In the genomic region with DNA sequence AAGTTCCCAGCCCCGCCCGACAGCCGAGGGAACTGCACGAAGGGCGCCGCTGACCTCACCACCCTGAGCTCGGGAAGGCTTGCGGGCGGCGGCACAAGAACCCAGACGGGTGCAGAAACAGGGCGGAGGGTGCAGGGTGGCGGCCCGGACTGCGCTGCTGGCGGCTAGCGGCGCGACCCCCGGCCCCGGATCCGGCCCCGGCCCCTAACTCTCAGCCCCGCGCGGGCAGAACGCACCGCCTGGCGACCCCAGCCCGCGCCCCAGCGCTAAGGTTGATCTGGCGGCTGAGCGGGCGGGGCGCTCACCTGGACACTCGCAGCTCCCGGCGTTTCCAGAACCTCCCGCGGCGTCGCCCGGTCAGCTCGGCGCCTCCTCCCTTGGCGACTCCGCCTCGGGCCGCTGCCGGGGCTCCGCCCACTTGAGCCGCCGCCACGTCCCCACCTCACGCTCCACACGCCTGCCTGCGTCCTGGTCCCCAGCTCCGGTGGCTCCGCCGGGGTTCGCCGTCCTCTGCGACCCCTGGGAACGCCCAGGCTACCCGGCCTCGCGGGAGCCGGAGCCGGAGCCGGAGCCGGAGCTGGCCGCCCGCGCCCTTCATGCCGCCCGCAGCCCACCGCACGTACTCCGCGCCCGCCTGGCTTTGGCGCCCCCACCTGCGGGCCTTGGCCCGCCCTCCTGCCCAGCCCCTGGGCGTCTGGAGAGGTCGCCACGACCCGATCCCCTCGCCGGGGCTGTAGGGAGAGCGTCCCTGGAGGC, we compare ENCODE assay signal across 1 cellular context.
A peak's percentile ranks its signal among the peaks of the same experiment; 100 is the strongest.
TF ChIP-seq lines count a peak whose summit lies in the region.

A gene (minus strand): TSS at position 369 of the 756 bp plus-strand sequence. CDS start 9,227 bp downstream, outside the sequence.

TF ChIP-seq in HEK293, 187 proteins besides CTCF, POLR2A, EP300 and RAD21 (continued from another document):
- TF ChIP-seq, protein P1, sequence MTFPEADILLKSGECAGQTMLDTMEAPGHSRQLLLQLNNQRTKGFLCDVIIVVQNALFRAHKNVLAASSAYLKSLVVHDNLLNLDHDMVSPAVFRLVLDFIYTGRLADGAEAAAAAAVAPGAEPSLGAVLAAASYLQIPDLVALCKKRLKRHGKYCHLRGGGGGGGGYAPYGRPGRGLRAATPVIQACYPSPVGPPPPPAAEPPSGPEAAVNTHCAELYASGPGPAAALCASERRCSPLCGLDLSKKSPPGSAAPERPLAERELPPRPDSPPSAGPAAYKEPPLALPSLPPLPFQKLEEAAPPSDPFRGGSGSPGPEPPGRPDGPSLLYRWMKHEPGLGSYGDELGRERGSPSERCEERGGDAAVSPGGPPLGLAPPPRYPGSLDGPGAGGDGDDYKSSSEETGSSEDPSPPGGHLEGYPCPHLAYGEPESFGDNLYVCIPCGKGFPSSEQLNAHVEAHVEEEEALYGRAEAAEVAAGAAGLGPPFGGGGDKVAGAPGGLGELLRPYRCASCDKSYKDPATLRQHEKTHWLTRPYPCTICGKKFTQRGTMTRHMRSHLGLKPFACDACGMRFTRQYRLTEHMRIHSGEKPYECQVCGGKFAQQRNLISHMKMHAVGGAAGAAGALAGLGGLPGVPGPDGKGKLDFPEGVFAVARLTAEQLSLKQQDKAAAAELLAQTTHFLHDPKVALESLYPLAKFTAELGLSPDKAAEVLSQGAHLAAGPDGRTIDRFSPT (tag by site-specific recombination; IDR thresholded peaks at IDR 0.05): 0 out of 2 replicates have a peak, but pooled peaks have one; percentile 19
- TF ChIP-seq, protein P2, sequence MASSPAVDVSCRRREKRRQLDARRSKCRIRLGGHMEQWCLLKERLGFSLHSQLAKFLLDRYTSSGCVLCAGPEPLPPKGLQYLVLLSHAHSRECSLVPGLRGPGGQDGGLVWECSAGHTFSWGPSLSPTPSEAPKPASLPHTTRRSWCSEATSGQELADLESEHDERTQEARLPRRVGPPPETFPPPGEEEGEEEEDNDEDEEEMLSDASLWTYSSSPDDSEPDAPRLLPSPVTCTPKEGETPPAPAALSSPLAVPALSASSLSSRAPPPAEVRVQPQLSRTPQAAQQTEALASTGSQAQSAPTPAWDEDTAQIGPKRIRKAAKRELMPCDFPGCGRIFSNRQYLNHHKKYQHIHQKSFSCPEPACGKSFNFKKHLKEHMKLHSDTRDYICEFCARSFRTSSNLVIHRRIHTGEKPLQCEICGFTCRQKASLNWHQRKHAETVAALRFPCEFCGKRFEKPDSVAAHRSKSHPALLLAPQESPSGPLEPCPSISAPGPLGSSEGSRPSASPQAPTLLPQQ (tag by site-specific recombination; IDR thresholded peaks at IDR 0.05): peak; percentile 22; the same call in 1 of the 2 replicates
- peak; percentile 52; the same call in 1 of the 2 replicates for TF ChIP-seq KLF8 (tag by site-specific recombination; IDR thresholded peaks at IDR 0.05)
- TF ChIP-seq, protein P3, sequence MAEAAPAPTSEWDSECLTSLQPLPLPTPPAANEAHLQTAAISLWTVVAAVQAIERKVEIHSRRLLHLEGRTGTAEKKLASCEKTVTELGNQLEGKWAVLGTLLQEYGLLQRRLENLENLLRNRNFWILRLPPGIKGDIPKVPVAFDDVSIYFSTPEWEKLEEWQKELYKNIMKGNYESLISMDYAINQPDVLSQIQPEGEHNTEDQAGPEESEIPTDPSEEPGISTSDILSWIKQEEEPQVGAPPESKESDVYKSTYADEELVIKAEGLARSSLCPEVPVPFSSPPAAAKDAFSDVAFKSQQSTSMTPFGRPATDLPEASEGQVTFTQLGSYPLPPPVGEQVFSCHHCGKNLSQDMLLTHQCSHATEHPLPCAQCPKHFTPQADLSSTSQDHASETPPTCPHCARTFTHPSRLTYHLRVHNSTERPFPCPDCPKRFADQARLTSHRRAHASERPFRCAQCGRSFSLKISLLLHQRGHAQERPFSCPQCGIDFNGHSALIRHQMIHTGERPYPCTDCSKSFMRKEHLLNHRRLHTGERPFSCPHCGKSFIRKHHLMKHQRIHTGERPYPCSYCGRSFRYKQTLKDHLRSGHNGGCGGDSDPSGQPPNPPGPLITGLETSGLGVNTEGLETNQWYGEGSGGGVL (tag by site-specific recombination; IDR thresholded peaks at IDR 0.05): peak; percentile 44; the same call in 1 of the 2 replicates
- peak; percentile 84 for TF ChIP-seq ZBTB8A (tag by site-specific recombination; IDR thresholded peaks at IDR 0.05)
- TF ChIP-seq IKZF3 (tag by site-specific recombination; IDR thresholded peaks at IDR 0.05): peak; percentile 34; the same call in 1 of the 2 replicates
- peak; percentile 10; the same call in 1 of the 2 replicates for TF ChIP-seq EGR2 (tag by site-specific recombination; IDR thresholded peaks at IDR 0.05; ENCODE audit: low read depth)
- no peak for TF ChIP-seq ZNF660 (tag by site-specific recombination; IDR thresholded peaks at IDR 0.05)
- TF ChIP-seq GLIS1 (tag by site-specific recombination; IDR thresholded peaks at IDR 0.05): peak; percentile 90
- peak; percentile 77 for TF ChIP-seq SP3 (tag by site-specific recombination; IDR thresholded peaks at IDR 0.05)
- peak; percentile 46 for TF ChIP-seq ZIC2 (tag by site-specific recombination; IDR thresholded peaks at IDR 0.05)
- TF ChIP-seq, protein P4, sequence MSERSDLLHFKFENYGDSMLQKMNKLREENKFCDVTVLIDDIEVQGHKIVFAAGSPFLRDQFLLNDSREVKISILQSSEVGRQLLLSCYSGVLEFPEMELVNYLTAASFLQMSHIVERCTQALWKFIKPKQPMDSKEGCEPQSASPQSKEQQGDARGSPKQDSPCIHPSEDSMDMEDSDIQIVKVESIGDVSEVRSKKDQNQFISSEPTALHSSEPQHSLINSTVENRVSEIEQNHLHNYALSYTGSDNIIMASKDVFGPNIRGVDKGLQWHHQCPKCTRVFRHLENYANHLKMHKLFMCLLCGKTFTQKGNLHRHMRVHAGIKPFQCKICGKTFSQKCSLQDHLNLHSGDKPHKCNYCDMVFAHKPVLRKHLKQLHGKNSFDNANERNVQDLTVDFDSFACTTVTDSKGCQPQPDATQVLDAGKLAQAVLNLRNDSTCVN (tag by site-specific recombination; optimal IDR thresholded peaks at IDR 0.05): peak; percentile 62
- TF ChIP-seq KLF10 (tag by site-specific recombination; IDR thresholded peaks at IDR 0.05): no peak
- TF ChIP-seq ZBTB48 (tag by site-specific recombination; IDR thresholded peaks at IDR 0.05): peak; percentile 57; the same call in 1 of the 2 replicates
- peak; percentile 34; the same call in 1 of the 2 replicates for TF ChIP-seq SP2 (tag by site-specific recombination; IDR thresholded peaks at IDR 0.05)
- TF ChIP-seq KLF9 (tag by site-specific recombination; IDR thresholded peaks at IDR 0.05; ENCODE audit: low read depth): peak; percentile 64; the same call in 1 of the 2 replicates
- TF ChIP-seq ZNF837 (tag by site-specific recombination; IDR thresholded peaks at IDR 0.05): no peak
- peak; percentile 50; the same call in 1 of the 2 replicates for TF ChIP-seq BCL11B (tag by site-specific recombination; IDR thresholded peaks at IDR 0.05; ENCODE audit: low read depth)
- no peak for TF ChIP-seq ZNF555 (tag by site-specific recombination; conservative IDR thresholded peaks at IDR 0.05)
- TF ChIP-seq ZNF335 (tag by site-specific recombination; conservative IDR thresholded peaks at IDR 0.05): peak; percentile 19; the same call in 1 of the 2 replicates
- no peak for TF ChIP-seq ZBTB7A (tag by site-specific recombination; IDR thresholded peaks at IDR 0.05; ENCODE audit: low read depth)
- TF ChIP-seq ZBTB17 (tag by site-specific recombination; IDR thresholded peaks at IDR 0.05): 0 out of 2 replicates have a peak, but pooled peaks have one; percentile 25
- TF ChIP-seq GLIS2 (tag by site-specific recombination; IDR thresholded peaks at IDR 0.05): peak; percentile 30; the same call in 1 of the 2 replicates
- no peak; the same call in 1 of the 2 replicates for TF ChIP-seq SP7 (tag by site-specific recombination; IDR thresholded peaks at IDR 0.05)
- peak; percentile 37 for TF ChIP-seq ZNF561 (tag by site-specific recombination; IDR thresholded peaks at IDR 0.05; ENCODE audit: borderline replicate concordance)
- TF ChIP-seq ZNF707 (tag by site-specific recombination; IDR thresholded peaks at IDR 0.05): no peak
